ENCODE assay signal across 11 cellular contexts in the genomic region with DNA sequence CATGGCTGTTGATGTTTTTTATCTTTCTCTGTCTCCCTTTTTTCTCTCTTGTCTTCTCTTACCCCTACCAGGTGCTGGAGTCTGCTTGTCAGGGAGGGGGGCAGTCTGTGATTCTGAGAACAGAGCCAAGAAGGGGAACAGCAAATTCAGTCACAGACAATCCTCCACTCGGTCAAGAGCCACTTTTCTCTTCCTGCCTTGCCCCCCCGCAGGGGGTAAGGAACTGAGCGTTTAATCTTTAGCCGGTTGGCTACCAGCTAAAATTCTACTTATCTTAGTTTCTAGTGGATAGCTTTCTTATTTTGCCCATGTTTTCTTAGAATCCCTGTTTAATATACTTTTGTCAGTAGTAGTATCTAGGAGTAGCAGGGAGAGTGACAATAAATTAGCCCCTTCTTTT. TPM values are rescaled to one million over a fixed set of nuclear protein-coding genes. Genes with fewer than 3 reads are reported as not detected.
A peak's percentile ranks its signal among the peaks of the same experiment; 100 is the strongest.
DNase-seq lines count a peak whose midpoint lies in the region; ATAC-seq, FAIRE-seq and TF ChIP-seq lines count a peak whose summit lies in the region.
"Had no signal": no experiment of that assay in that cellular context is flagged by ENCODE, and none has a peak within 500 bp of the region (broad histone marks: within the 10 kb centered on the region; RNA-seq: fewer than 3 reads in every experiment).

No MANE protein-coding gene starts in this region.

- H3K27me3 ChIP-seq in endothelial cell of umbilical vein (ENCODE audit: control insufficient read depth in 2 of 2, insufficient read depth in 2 of 2, low read length in 2 of 2), result no peaks in the 10 kb centered on the region
- H3K27me3 ChIP-seq in psoas muscle (ENCODE audit: insufficient read depth in 3 of 3, low read length in 2 of 3), result no peaks in the 10 kb centered on the region

- no TSS peak for BruUV-seq in endothelial cell of umbilical vein (replicated peaks; lab: Mats Ljungman, UMichigan)

- no peak overlapping the region for H2AFZ ChIP-seq in endothelial cell of umbilical vein (ENCODE audit: low read depth, low read length)

- peak overlapping the region; percentile 91 for H3K9ac ChIP-seq in SK-N-MC (ENCODE audit: insufficient read length)
- H3K9ac ChIP-seq in endothelial cell of umbilical vein (replicated peaks; ENCODE audit: extremely low read depth, insufficient read depth, low read length), result peak overlapping the region; percentile 94

- peak overlapping the region; percentile 98 for H3K4me2 ChIP-seq in endothelial cell of umbilical vein (ENCODE audit: insufficient read depth, low read length)

- intact Hi-C loops in endothelial cell of umbilical vein (cut with micrococcal nuclease), result loop anchor here (1.0 to 10.0 kb wide), 2 partner anchors 10 to 455 kb away; no protein-coding TSS in a partner anchor
- intact Hi-C loops in psoas muscle (cut with DNase I), result loop anchor here in 1 of 2 donors (10.0 kb wide), 1 partner anchor 1665 kb away; no protein-coding TSS in a partner anchor

- H3K4me3 ChIP-seq in GM12875 (ENCODE audit: low read depth, low read length) (peak overlapping the region; percentile 6), SK-N-MC (peak overlapping the region; percentile 98), endothelial cell of umbilical vein (replicated peaks in 1 of 3; ENCODE audit: insufficient read depth in 1 of 3, low read depth in 1 of 3, low read length in 3 of 3) (peak overlapping the region in 2 of 3 experiments; percentile 10 to 90), psoas muscle (peak overlapping the region; percentile 99)
- H3K4me3 ChIP-seq: mucosa of descending colon had no signal

- TF ChIP-seq POLR2A in endothelial cell of umbilical vein (IDR thresholded peaks at IDR 0.05; ENCODE audit: low read depth, low read length), result no peak

- DNase-seq in SK-N-MC (ENCODE audit: low read depth, low spot score) (no peak), endothelial cell of umbilical vein (ENCODE audit: low read depth, low spot score) (no peak), psoas muscle (no peak), NCI-H1092 treated with DMSO at 0.1 percent for 48 hours (lab: John Stamatoyannopoulos, UW) (no peak), NCI-H187 treated with DMSO at 0.1 percent for 48 hours (lab: John Stamatoyannopoulos, UW) (no peak), NCI-H526 (lab: John Stamatoyannopoulos, UW) (no peak)
- no peak for DNase-seq in activated effector memory CD4-positive, alpha-beta T cell treated with Interleukin-2 at 50 U/mL for 16 hours
- DNase-seq: activated CD4-positive, alpha-beta T cell treated with anti-CD3 and anti-CD28 coated beads, Interleukin-2, amount 50 U/mL, for 1 hour; mucosa of descending colon; NCI-H446 treated with DMSO at 0.1 percent for 48 hours had no signal

- no peak for FAIRE-seq in endothelial cell of umbilical vein (lab: Jason Lieb, UNC)

- H3K9me3 ChIP-seq in SK-N-MC (ENCODE audit: low read depth, low read length) (no peaks in the 10 kb centered on the region), endothelial cell of umbilical vein (replicated peaks; ENCODE audit: control insufficient read depth, insufficient read depth, low read length) (no peaks in the 10 kb centered on the region), psoas muscle (no peaks in the 10 kb centered on the region)
- H3K9me3 ChIP-seq: mucosa of descending colon had no signal

- dilution Hi-C loops in endothelial cell of umbilical vein (cut with MboI; ENCODE audit: extremely low pct_ligation_motif_present, low sequenced_read_pairs), result no loop called here

- H3K4me1 ChIP-seq in endothelial cell of umbilical vein (ENCODE audit: control insufficient read depth, extremely low read depth, insufficient read depth, low read length) (peaks cover 21% of the 10 kb centered on the region), psoas muscle (peaks cover 14% of the 10 kb centered on the region)

- peaks cover 49% of the 10 kb centered on the region for H3K79me2 ChIP-seq in endothelial cell of umbilical vein (ENCODE audit: control insufficient read depth, insufficient read depth, low read length)

- TF ChIP-seq CTCF in GM12875 (IDR thresholded peaks at IDR 0.05; ENCODE audit: borderline replicate concordance, insufficient read depth, low read depth, low read length) (no peak), endothelial cell of umbilical vein (IDR thresholded peaks at IDR 0.05; ENCODE audit: extremely low read depth in 1 of 2, insufficient read depth in 1 of 2, low read depth in 1 of 2, low read length in 2 of 2) (no peak), psoas muscle (IDR thresholded peaks at IDR 0.05) (no peak)

- H3K9me1 ChIP-seq in endothelial cell of umbilical vein (replicated peaks; ENCODE audit: control insufficient read depth, extremely low read depth, insufficient read depth, low read length), result no peaks in the 10 kb centered on the region

- POLR2A ChIA-PET in endothelial cell of umbilical vein (lab: Charles Lee), result no interaction called here

- ATAC-seq in psoas muscle, result no peak
- ATAC-seq: mucosa of descending colon had no signal

- H3K27ac ChIP-seq in SK-N-MC (no peak overlapping the region; the same call in 1 of the 2 replicates), endothelial cell of umbilical vein (ENCODE audit: insufficient read depth, low read depth, low read length) (peak overlapping the region; percentile 8), psoas muscle (no peak overlapping the region)

- WGBS in psoas muscle, 3 donors, result 33 to 47% (median 39%) methylated on average over 4 of the region's 4 CpGs

- peaks cover 12% of the 10 kb centered on the region for H4K20me1 ChIP-seq in endothelial cell of umbilical vein (replicated peaks; ENCODE audit: control insufficient read depth, extremely low read depth, insufficient read depth, low read length)

- H3K36me3 ChIP-seq in SK-N-MC (ENCODE audit: insufficient read depth, low read length), result peaks cover 13% of the 10 kb centered on the region; the same call in 1 of the 2 replicates
- H3K36me3 ChIP-seq in endothelial cell of umbilical vein (ENCODE audit: control insufficient read depth in 2 of 2, extremely low read depth in 1 of 2, insufficient read depth in 2 of 2, low read length in 2 of 2), result no peaks in the 10 kb centered on the region
- peaks cover 0 to 14% of the 10 kb centered on the region in 2 donors for H3K36me3 ChIP-seq in psoas muscle (ENCODE audit: insufficient read depth in 1 of 2, low read depth in 1 of 2)

- CTCF ChIA-PET in endothelial cell of umbilical vein (lab: Charles Lee), result no interaction called here

TF ChIP-seq in endothelial cell of umbilical vein, 7 proteins besides CTCF, POLR2A, EP300 and RAD21:
- TF ChIP-seq JUN (IDR thresholded peaks at IDR 0.05; ENCODE audit: borderline replicate concordance, insufficient read depth, insufficient read length, low read depth) (no peak), GATA2 (IDR thresholded peaks at IDR 0.05; ENCODE audit: insufficient read depth, insufficient read length, low read depth, low read length) (no peak), FOS (IDR thresholded peaks at IDR 0.05; ENCODE audit: borderline replicate concordance, insufficient read depth, low read length) (no peak), MYC (IDR thresholded peaks at IDR 0.05; ENCODE audit: low read depth, low read length) (no peak)
- TF ChIP-seq, protein P1, sequence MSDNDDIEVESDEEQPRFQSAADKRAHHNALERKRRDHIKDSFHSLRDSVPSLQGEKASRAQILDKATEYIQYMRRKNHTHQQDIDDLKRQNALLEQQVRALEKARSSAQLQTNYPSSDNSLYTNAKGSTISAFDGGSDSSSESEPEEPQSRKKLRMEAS (IDR thresholded peaks at IDR 0.05; ENCODE audit: insufficient read depth, insufficient read length), result no peak
TF ChIP-seq in endothelial cell of umbilical vein: peak in this region for 0.

RNA-seq across cellular contexts. Expression of a gene that starts 1.9 kb away (rescaled TPM):
- total RNA-seq in endothelial cell of umbilical vein (64.3 and 92.6 TPM in 2 replicates), psoas muscle (10 to 100 TPM in 2 of 4 donors, 1 to 10 TPM in 2; 4.6 to 19.1 (median 11.2) TPM)
- polyA plus RNA-seq in endothelial cell of umbilical vein (29.9 and 35.5 TPM in 2 replicates), psoas muscle (1 to 10 TPM; 4.8 to 8.1 (median 5.7) TPM)
- polyA plus RNA-seq in endothelial cell of umbilical vein (2011; cell fraction: cytosol; rRNA removed), result 16.7 and 19.2 TPM in 2 replicates
- 252 and 344 TPM in 2 replicates for polyA plus RNA-seq in endothelial cell of umbilical vein (2011; cell fraction: nucleus; rRNA removed)
- polyA plus RNA-seq in endothelial cell of umbilical vein (2012), result 53.7 and 65.0 TPM in 2 replicates
- polyA minus RNA-seq in endothelial cell of umbilical vein, result 94.4 and 95.7 TPM in 2 replicates
- polyA minus RNA-seq in endothelial cell of umbilical vein (2011; cell fraction: cytosol; rRNA and poly(A)+ RNA removed), result 106 TPM
- polyA minus RNA-seq in endothelial cell of umbilical vein (2011; cell fraction: nucleus; rRNA and poly(A)+ RNA removed), result 116 and 148 TPM in 2 replicates

RNA-seq across cellular contexts. Expression of a gene that starts 37.1 kb away (rescaled TPM):
- not detected in 2 replicates for total RNA-seq in endothelial cell of umbilical vein
- polyA plus RNA-seq in endothelial cell of umbilical vein, result 0.29 and 0.39 TPM in 2 replicates
- polyA plus RNA-seq in endothelial cell of umbilical vein (2011; cell fraction: cytosol; rRNA removed), result 0.15 and 0.24 TPM in 2 replicates
- polyA plus RNA-seq in endothelial cell of umbilical vein (2011; cell fraction: nucleus; rRNA removed), result 0.24 and 0.50 TPM in 2 replicates
- not detected in 2 replicates for polyA plus RNA-seq in endothelial cell of umbilical vein (2012)
- not detected in 2 replicates for polyA minus RNA-seq in endothelial cell of umbilical vein
- polyA minus RNA-seq in endothelial cell of umbilical vein (2011; cell fraction: cytosol; rRNA and poly(A)+ RNA removed), result 97.5 TPM
- 1.0 and 1.5 TPM in 2 replicates for polyA minus RNA-seq in endothelial cell of umbilical vein (2011; cell fraction: nucleus; rRNA and poly(A)+ RNA removed)
- total RNA-seq in psoas muscle, result 10 to 100 TPM in 3 of 4 donors, 1 to 10 TPM in 1; 3.4 to 27.9 (median 20.7) TPM
- 10 to 100 TPM; 17.4 to 24.5 (median 23.3) TPM for polyA plus RNA-seq in psoas muscle

Comparison
In these comparisons a context has a peak if more than half of its experiments do, and no peak if none do; other contexts are left out.
1. H3K4me3 ChIP-seq: peak in every context shown above with its lines; median percentile 99 in psoas muscle; 98 in SK-N-MC; 50 in endothelial cell of umbilical vein; 6 in GM12875.